In genomic region chr18:8730080-8730827, GRCh38 we compare ENCODE assay signal across 10 cellular contexts. TPM values are rescaled to one million over a fixed set of nuclear protein-coding genes. Genes with fewer than 3 reads are reported as not detected.
A peak's percentile ranks its signal among the peaks of the same experiment; 100 is the strongest.
DNase-seq lines count a peak whose midpoint lies in the region; ATAC-seq and TF ChIP-seq lines count a peak whose summit lies in the region.
"Had no signal": no experiment of that assay in that cellular context is flagged by ENCODE, and none has a peak within 500 bp of the region (broad histone marks: within the 10 kb centered on the region; RNA-seq: fewer than 3 reads in every experiment).

No MANE protein-coding gene starts in this region.

- POLR2A ChIA-PET in AG04450 (lab: Yijun Ruan, JAX) = interaction anchor here (0.6 kb wide), 1 partner anchor 45 kb away, joined by 3 read pairs; no protein-coding TSS in a partner anchor

- peaks cover 7% of the 10 kb centered on the region for H3K9me3 ChIP-seq in AG04450 (ENCODE audit: control insufficient read depth, insufficient read depth, low read length)

- peak overlapping the region; percentile 67 for H3K27ac ChIP-seq in AG04450 (ENCODE audit: low read depth, low read length)

- ATAC-seq in HG03095 (IDR thresholded peaks at IDR 0.05; ENCODE audit: unreplicated experiment) (no peak), HG02840 (IDR thresholded peaks at IDR 0.05; ENCODE audit: low FRiP score, unreplicated experiment) (no peak)

- no peak overlapping the region; the same call in 1 of the 2 replicates for H3K4me3 ChIP-seq in AG04450 (ENCODE audit: low read depth, low read length)

- H3K27me3 ChIP-seq in AG04450 (ENCODE audit: control insufficient read depth, insufficient read depth, low read length) = no peaks in the 10 kb centered on the region

- no peak for TF ChIP-seq CTCF in AG04450 (IDR thresholded peaks at IDR 0.05; ENCODE audit: low read depth, low read length)

- no peak for DNase-seq in AG04450 (ENCODE audit: low read depth, low spot score)
- DNase-seq in NCI-H226 = peak; percentile 91
- peak; percentile 98 for DNase-seq in dermis blood vessel endothelial cell
- peak; percentile 59 for DNase-seq in myocyte (ENCODE audit: low read depth)
- no peak for DNase-seq in superior temporal gyrus (ENCODE audit: extremely low spot score)
- no peak for DNase-seq in epidermal melanocyte (ENCODE audit: insufficient read length, low spot score)
- DNase-seq: DND-41, hippocampal formation had no signal

- CTCF ChIA-PET in AG04450 (lab: Charles Lee) = interaction anchor here (0.9 kb wide), 1 partner anchor 34 kb away, joined by 3 read pairs; no protein-coding TSS in a partner anchor

RNA-seq across cellular contexts. Expression of gene MTCL1, which starts 24.9 kb away (rescaled TPM):
- 54.5 and 56.6 TPM in 2 replicates for polyA plus RNA-seq in AG04450 (2011; rRNA removed)
- 119 and 120 TPM in 2 replicates for polyA minus RNA-seq in AG04450 (2011; rRNA and poly(A)+ RNA removed)
- total RNA-seq in dermis blood vessel endothelial cell = 11.7 and 16.7 TPM in 2 replicates
- 65.7 and 66.9 TPM in 2 replicates for total RNA-seq in myocyte
- 16.8 TPM for polyA plus RNA-seq in myocyte (2012)

Comparison
In these comparisons a context has a peak if more than half of its experiments do, and no peak if none do; other contexts are left out.
1. DNase-seq: peak in NCI-H226 (single experiment), dermis blood vessel endothelial cell (single experiment) and myocyte (single experiment); none in AG04450 (single experiment), superior temporal gyrus (single experiment) and epidermal melanocyte (single experiment).